Comparison of ENCODE assay signal across 27 cellular contexts in the genomic region with DNA sequence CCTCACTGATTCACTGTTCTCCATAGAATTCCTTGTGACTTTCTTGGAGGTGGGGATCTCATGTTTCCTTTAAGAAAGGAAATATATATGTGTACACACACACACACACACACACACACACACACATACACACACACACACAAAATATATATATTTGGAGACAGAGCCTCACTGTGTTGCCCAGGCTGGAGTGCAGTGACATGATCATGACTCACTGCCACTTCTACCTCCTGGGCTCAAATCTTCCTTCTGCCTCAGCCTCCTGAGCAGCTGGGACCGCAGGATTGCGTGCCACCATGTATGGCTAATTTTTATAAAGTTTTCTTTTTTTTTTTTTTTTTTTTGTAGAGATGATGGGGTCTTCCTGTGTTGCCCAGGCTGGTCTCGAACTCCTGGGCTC. TPM values are rescaled to one million over a fixed set of nuclear protein-coding genes. Genes with fewer than 3 reads are reported as not detected.
DNase-seq lines count a peak whose midpoint lies in the region; ATAC-seq and TF ChIP-seq lines count a peak whose summit lies in the region.
"Had no signal": no experiment of that assay in that cellular context is flagged by ENCODE, and none has a peak within 500 bp of the region (broad histone marks: within the 10 kb centered on the region; RNA-seq: fewer than 3 reads in every experiment).

No MANE protein-coding gene starts in this region.

- intact Hi-C loops in MCF 10A (cut with micrococcal nuclease) (no loop called here), breast epithelium (cut with DNase I; ENCODE audit: low total_unique reads) (no loop called here), adrenal gland (cut with DNase I) (no loop called here)

- H3K4me1 Mint-ChIP-seq in MCF 10A (ENCODE audit: insufficient read depth, unreplicated experiment) (peaks cover 6% of the 10 kb centered on the region), WTC11 (no peaks in the 10 kb centered on the region)
- H3K4me1 Mint-ChIP-seq: CD14-positive monocyte; CD8-positive, alpha-beta memory T cell had no signal

- BruUV-seq in MCF 10A (replicated peaks; lab: Mats Ljungman, UMichigan), result no TSS peak

- H3K36me3 Mint-ChIP-seq in MCF 10A (ENCODE audit: insufficient read depth, unreplicated experiment) (peaks cover 13% of the 10 kb centered on the region), WTC11 (no peaks in the 10 kb centered on the region)
- H3K36me3 Mint-ChIP-seq: CD14-positive monocyte; CD8-positive, alpha-beta memory T cell had no signal

- peaks cover 0 to 13% of the 10 kb centered on the region in 2 donors for H3K27me3 ChIP-seq in breast epithelium
- H3K27me3 ChIP-seq in adrenal gland, result no peaks in the 10 kb centered on the region
- H3K27me3 ChIP-seq: BE2C, SJSA1 had no signal

- H3K4me1 ChIP-seq in breast epithelium (no peaks in the 10 kb centered on the region), adrenal gland (replicated peaks in 1 of 2) (no peaks in the 10 kb centered on the region)
- H3K4me1 ChIP-seq: BE2C, SJSA1 had no signal

- WGBS in adrenal gland, 4 donors, result 81 to 97% (median 90%) methylated on average over 3 of the region's 3 CpGs

- DNase-seq in MCF 10A (ENCODE audit: unreplicated experiment) (peak; percentile 15), breast epithelium (ENCODE audit: low spot score in 2 of 2) (no peak), RPMI7951 (ENCODE audit: low read depth) (peak; percentile 93), coronary artery (ENCODE audit: low spot score) (peak; percentile 38), adrenal gland (no peak), WTC11 (ENCODE audit: low spot score) (no peak)
- DNase-seq: 8988T; ACHN; BE2C; CD8-positive, alpha-beta memory T cell; DMS 273 treated with DMSO at 0.1 percent for 48 hours; DMS79; HCEC 1CT; Kasumi-1; MM.1S; NCI-H2029; NCI-H446; NCI-H524 treated with DMSO at 0.1 percent for 48 hours; NCI-H774 had no signal

- CTCF ChIA-PET in MCF 10A (lab: Yijun Ruan, JAX), result interaction anchor here (0.8 to 1.6 kb wide), 5 partner anchors 10 to 68 kb away, joined by 3 read pairs; no protein-coding TSS in a partner anchor
- CTCF ChIA-PET in WTC11 (lab: Charles Lee), result no interaction called here

- POLR2A ChIA-PET in MCF 10A (lab: Yijun Ruan, JAX) (no interaction called here), WTC11 (lab: Charles Lee) (no interaction called here)

- H3K4me3 Mint-ChIP-seq in MCF 10A (ENCODE audit: unreplicated experiment), result no peak overlapping the region
- no peak overlapping the region for H3K4me3 Mint-ChIP-seq in WTC11
- H3K4me3 Mint-ChIP-seq: CD14-positive monocyte; CD8-positive, alpha-beta memory T cell had no signal

- TF ChIP-seq POLR2A in breast epithelium (IDR thresholded peaks at IDR 0.05) (no peak), adrenal gland (IDR thresholded peaks at IDR 0.05) (no peak)

- ATAC-seq in HG03175 (IDR thresholded peaks at IDR 0.05; ENCODE audit: unreplicated experiment) (no peak), GM18868 (IDR thresholded peaks at IDR 0.05; ENCODE audit: unreplicated experiment) (no peak), WTC11 (no peak)
- ATAC-seq: HepG2, K562, Right ventricle myocardium inferior had no signal

- H3K9me3 ChIP-seq in breast epithelium (no peaks in the 10 kb centered on the region), adrenal gland (replicated peaks in 1 of 3) (no peaks in the 10 kb centered on the region)
- H3K9me3 ChIP-seq: BE2C, SJSA1 had no signal

- no peaks in the 10 kb centered on the region for H3K27me3 Mint-ChIP-seq in MCF 10A (ENCODE audit: insufficient read depth, unreplicated experiment)
- no peaks in the 10 kb centered on the region for H3K27me3 Mint-ChIP-seq in WTC11 (ENCODE audit: low read depth)
- H3K27me3 Mint-ChIP-seq: CD8-positive, alpha-beta memory T cell had no signal

- H3K4me3 ChIP-seq in breast epithelium (no peak overlapping the region), coronary artery (no peak overlapping the region), adrenal gland (no peak overlapping the region)
- H3K4me3 ChIP-seq: K562, SJSA1 had no signal

- no peaks in the 10 kb centered on the region for H3K36me3 ChIP-seq in breast epithelium
- H3K36me3 ChIP-seq in adrenal gland (replicated peaks in 1 of 2), result no peaks in the 10 kb centered on the region
- H3K36me3 ChIP-seq: BE2C, SJSA1 had no signal

- no peak overlapping the region for H3K27ac ChIP-seq in breast epithelium
- H3K27ac ChIP-seq in coronary artery, result no peak overlapping the region
- H3K27ac ChIP-seq in adrenal gland, result no peak overlapping the region
- H3K27ac ChIP-seq: SJSA1 had no signal

- H3K27ac Mint-ChIP-seq in MCF 10A (ENCODE audit: low read depth, unreplicated experiment) (no peak overlapping the region), WTC11 (no peak overlapping the region)
- H3K27ac Mint-ChIP-seq: CD14-positive monocyte had no signal

- TF ChIP-seq CTCF in MCF 10A (IDR thresholded peaks at IDR 0.05; ENCODE audit: unreplicated experiment), result no peak
- no peak for TF ChIP-seq CTCF in breast epithelium (IDR thresholded peaks at IDR 0.05)
- no peak for TF ChIP-seq CTCF in coronary artery (IDR thresholded peaks at IDR 0.05)
- TF ChIP-seq CTCF in adrenal gland (IDR thresholded peaks at IDR 0.05), result no peak
- no peak for TF ChIP-seq CTCF in WTC11 (IDR thresholded peaks at IDR 0.05)

- H3K9me3 Mint-ChIP-seq in MCF 10A (ENCODE audit: unreplicated experiment) (no peaks in the 10 kb centered on the region), WTC11 (no peaks in the 10 kb centered on the region)

TF ChIP-seq in WTC11, 78 proteins besides CTCF, POLR2A, EP300 and RAD21 (continues in another document):
- TF ChIP-seq, protein P1, sequence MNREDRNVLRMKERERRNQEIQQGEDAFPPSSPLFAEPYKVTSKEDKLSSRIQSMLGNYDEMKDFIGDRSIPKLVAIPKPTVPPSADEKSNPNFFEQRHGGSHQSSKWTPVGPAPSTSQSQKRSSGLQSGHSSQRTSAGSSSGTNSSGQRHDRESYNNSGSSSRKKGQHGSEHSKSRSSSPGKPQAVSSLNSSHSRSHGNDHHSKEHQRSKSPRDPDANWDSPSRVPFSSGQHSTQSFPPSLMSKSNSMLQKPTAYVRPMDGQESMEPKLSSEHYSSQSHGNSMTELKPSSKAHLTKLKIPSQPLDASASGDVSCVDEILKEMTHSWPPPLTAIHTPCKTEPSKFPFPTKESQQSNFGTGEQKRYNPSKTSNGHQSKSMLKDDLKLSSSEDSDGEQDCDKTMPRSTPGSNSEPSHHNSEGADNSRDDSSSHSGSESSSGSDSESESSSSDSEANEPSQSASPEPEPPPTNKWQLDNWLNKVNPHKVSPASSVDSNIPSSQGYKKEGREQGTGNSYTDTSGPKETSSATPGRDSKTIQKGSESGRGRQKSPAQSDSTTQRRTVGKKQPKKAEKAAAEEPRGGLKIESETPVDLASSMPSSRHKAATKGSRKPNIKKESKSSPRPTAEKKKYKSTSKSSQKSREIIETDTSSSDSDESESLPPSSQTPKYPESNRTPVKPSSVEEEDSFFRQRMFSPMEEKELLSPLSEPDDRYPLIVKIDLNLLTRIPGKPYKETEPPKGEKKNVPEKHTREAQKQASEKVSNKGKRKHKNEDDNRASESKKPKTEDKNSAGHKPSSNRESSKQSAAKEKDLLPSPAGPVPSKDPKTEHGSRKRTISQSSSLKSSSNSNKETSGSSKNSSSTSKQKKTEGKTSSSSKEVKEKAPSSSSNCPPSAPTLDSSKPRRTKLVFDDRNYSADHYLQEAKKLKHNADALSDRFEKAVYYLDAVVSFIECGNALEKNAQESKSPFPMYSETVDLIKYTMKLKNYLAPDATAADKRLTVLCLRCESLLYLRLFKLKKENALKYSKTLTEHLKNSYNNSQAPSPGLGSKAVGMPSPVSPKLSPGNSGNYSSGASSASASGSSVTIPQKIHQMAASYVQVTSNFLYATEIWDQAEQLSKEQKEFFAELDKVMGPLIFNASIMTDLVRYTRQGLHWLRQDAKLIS (CRISPR knock-in tag; IDR thresholded peaks at IDR 0.05; ENCODE audit: borderline replicate concordance), result no peak
- TF ChIP-seq ZNF416 (CRISPR knock-in tag; IDR thresholded peaks at IDR 0.05) (no peak), GRHL2 (CRISPR knock-in tag; IDR thresholded peaks at IDR 0.05; ENCODE audit: insufficient replicate concordance, severe bottlenecking) (no peak), FOXK1 (CRISPR knock-in tag; IDR thresholded peaks at IDR 0.05) (no peak), HMGA2 (CRISPR knock-in tag; IDR thresholded peaks at IDR 0.05) (no peak), CREM (CRISPR knock-in tag; IDR thresholded peaks at IDR 0.05) (no peak), ELF4 (CRISPR knock-in tag; IDR thresholded peaks at IDR 0.05; ENCODE audit: low read depth) (no peak)
- TF ChIP-seq, protein P2, sequence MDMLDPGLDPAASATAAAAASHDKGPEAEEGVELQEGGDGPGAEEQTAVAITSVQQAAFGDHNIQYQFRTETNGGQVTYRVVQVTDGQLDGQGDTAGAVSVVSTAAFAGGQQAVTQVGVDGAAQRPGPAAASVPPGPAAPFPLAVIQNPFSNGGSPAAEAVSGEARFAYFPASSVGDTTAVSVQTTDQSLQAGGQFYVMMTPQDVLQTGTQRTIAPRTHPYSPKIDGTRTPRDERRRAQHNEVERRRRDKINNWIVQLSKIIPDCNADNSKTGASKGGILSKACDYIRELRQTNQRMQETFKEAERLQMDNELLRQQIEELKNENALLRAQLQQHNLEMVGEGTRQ (CRISPR knock-in tag; IDR thresholded peaks at IDR 0.05), result no peak

RNA-seq across cellular contexts. Expression of gene CDH13, which starts 45.9 kb away (rescaled TPM):
- 49.3 and 55.2 TPM in 2 replicates for total RNA-seq in MCF 10A (2022)
- 10 to 100 TPM in 2 of 3 donors, 1 to 10 TPM in 1; 6.0 to 13.1 (median 11.5) TPM for total RNA-seq in breast epithelium
- 54.6 and 65.6 TPM in 2 replicates for total RNA-seq in RPMI7951 (2014; rRNA removed; shearing (Covaris generic))
- 10 to 100 TPM in 1 of 8 donors, 1 to 10 TPM in 6, under 1 TPM in 1; 0.86 to 30.6 (median 2.4) TPM for total RNA-seq in adrenal gland
- polyA plus RNA-seq in adrenal gland, result 1 to 10 TPM in 2 of 3 donors, under 1 TPM in 1; 0.97 to 3.3 (median 1.6) TPM
- 0.48 to 0.81 TPM (median 0.62 TPM) in 3 replicates for total RNA-seq in WTC11 (2021)
- total RNA-seq: CD8-positive, alpha-beta memory T cell; HepG2; HT-29; K562 had no signal
- polyA plus RNA-seq: CD8-positive, alpha-beta memory T cell; HepG2 had no signal

Comparison
In these comparisons a context has a peak if more than half of its experiments do, and no peak if none do; other contexts are left out.
1. DNase-seq: peak in MCF 10A (single experiment), RPMI7951 (single experiment) and coronary artery (single experiment); none in breast epithelium (0 of 2), adrenal gland (0 of 7) and WTC11 (single experiment).